11 cellular contexts compared by ENCODE assay signal in the genomic region with DNA sequence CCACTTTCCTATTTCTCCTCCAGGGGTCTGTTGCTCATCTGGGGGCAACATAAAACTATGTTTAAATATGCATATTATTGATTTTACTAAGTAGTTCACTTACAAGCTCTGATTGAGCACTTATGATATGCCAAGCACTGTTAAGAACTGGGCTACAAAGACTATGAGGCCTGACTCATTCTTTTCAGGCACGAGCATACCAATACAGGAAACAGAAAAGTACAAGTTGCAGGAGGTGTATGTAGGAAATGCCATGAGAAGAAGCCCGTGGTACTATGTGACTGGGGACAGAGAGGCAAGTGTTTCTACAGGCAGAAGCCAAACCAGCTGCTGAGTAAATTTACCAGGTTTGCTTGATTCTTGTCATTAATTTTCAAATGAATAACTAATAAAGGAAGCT.
A peak's percentile ranks its signal among the peaks of the same experiment; 100 is the strongest.
DNase-seq lines count a peak whose midpoint lies in the region; ATAC-seq and TF ChIP-seq lines count a peak whose summit lies in the region.
"Had no signal": no experiment of that assay in that cellular context is flagged by ENCODE, and none has a peak within 500 bp of the region (broad histone marks: within the 10 kb centered on the region; RNA-seq: fewer than 3 reads in every experiment).

No MANE protein-coding gene starts in this region.

- H3K9ac ChIP-seq in KMS-11, result no peak overlapping the region

- no peaks in the 10 kb centered on the region for H4K20me1 ChIP-seq in KMS-11 (ENCODE audit: insufficient read depth)

- no peak overlapping the region for H3K4me3 ChIP-seq in KMS-11 (IDR thresholded peaks at IDR 0.05; ENCODE audit: insufficient read depth, low read depth, low read length)
- H3K4me3 ChIP-seq in right atrium auricular region, result no peak overlapping the region
- H3K4me3 ChIP-seq: Peyer's patch had no signal

- H3K4me1 ChIP-seq in KMS-11 (ENCODE audit: low read depth, poor library complexity, severe bottlenecking), result peaks cover 34% of the 10 kb centered on the region
- H3K4me1 ChIP-seq in foreskin keratinocyte, result no peaks in the 10 kb centered on the region
- no peaks in the 10 kb centered on the region for H3K4me1 ChIP-seq in right atrium auricular region
- H3K4me1 ChIP-seq: Peyer's patch had no signal

- TF ChIP-seq CTCF in HFFc6 (IDR thresholded peaks at IDR 0.05) (peak; percentile 13; the same call in 1 of the 2 replicates), KMS-11 (conservative IDR thresholded peaks at IDR 0.05; ENCODE audit: low read depth, low read length) (no peak), foreskin keratinocyte (conservative IDR thresholded peaks at IDR 0.05) (no peak), right atrium auricular region (IDR thresholded peaks at IDR 0.05) (no peak)

- H3K36me3 Mint-ChIP-seq in HFFc6 (ENCODE audit: low read depth), result peaks cover 9% of the 10 kb centered on the region; the same call in 1 of the 2 replicates

- peaks cover 35% of the 10 kb centered on the region for H3K4me1 Mint-ChIP-seq in HFFc6 (ENCODE audit: low read depth)
- H3K4me1 Mint-ChIP-seq: activated T-helper 17 cell treated with anti-CD3 and anti-CD28 coated beads, Interleukin-2, amount 50 U/mL, for 72 hours had no signal

- DNase-seq in HFFc6, result peak; percentile 58
- peak; percentile 18 to 59 for DNase-seq in foreskin keratinocyte
- no peak for DNase-seq in occipital lobe (lab: John Stamatoyannopoulos, UW)
- no peak for DNase-seq in mucosa of gallbladder (ENCODE audit: low spot score)
- DNase-seq in right atrium auricular region (ENCODE audit: low spot score), result no peak
- no peak for DNase-seq in NCI-H1092 treated with DMSO at 0.1 percent for 48 hours (lab: John Stamatoyannopoulos, UW)
- DNase-seq: Peyer's patch; stimulated activated CD4-positive, alpha-beta T cell treated with anti-CD3 and anti-CD28 coated beads, Interleukin-12 subunit alpha, Interleukin-12 subunit beta, amount 100 ng/mL, for 4 hours had no signal

- H3K4me3 Mint-ChIP-seq in HFFc6, result peak overlapping the region; percentile 58
- H3K4me3 Mint-ChIP-seq: activated T-helper 17 cell treated with anti-CD3 and anti-CD28 coated beads, Interleukin-2, amount 50 U/mL, for 72 hours had no signal

- no peak overlapping the region; the same call in 1 of the 2 replicates for H3K4me2 ChIP-seq in KMS-11

- H2AFZ ChIP-seq in KMS-11 (ENCODE audit: low read depth), result 0 out of 2 replicates have a peak overlapping the region, but pooled peaks have one; percentile 19

- no peaks in the 10 kb centered on the region for H3K9me3 ChIP-seq in right atrium auricular region
- H3K9me3 ChIP-seq: Peyer's patch had no signal

- H3K79me2 ChIP-seq in KMS-11 (ENCODE audit: insufficient read depth, low read depth), result no peaks in the 10 kb centered on the region

- no peaks in the 10 kb centered on the region for H3K27me3 ChIP-seq in KMS-11 (ENCODE audit: insufficient read depth, low read depth)
- H3K27me3 ChIP-seq in foreskin keratinocyte, result no peaks in the 10 kb centered on the region
- H3K27me3 ChIP-seq in right atrium auricular region, result no peaks in the 10 kb centered on the region
- H3K27me3 ChIP-seq: Peyer's patch had no signal

- H3K9me3 Mint-ChIP-seq in HFFc6, result no peaks in the 10 kb centered on the region
- H3K9me3 Mint-ChIP-seq: activated T-helper 17 cell treated with anti-CD3 and anti-CD28 coated beads, Interleukin-2, amount 50 U/mL, for 72 hours had no signal

- H3K36me3 ChIP-seq in KMS-11 (ENCODE audit: insufficient read depth) (no peaks in the 10 kb centered on the region), right atrium auricular region (no peaks in the 10 kb centered on the region)
- H3K36me3 ChIP-seq: Peyer's patch had no signal

- H3K27ac Mint-ChIP-seq in HFFc6, result peak overlapping the region; percentile 93
- H3K27ac Mint-ChIP-seq: activated T-helper 17 cell treated with anti-CD3 and anti-CD28 coated beads, Interleukin-2, amount 50 U/mL, for 72 hours had no signal

- H3K27me3 Mint-ChIP-seq in HFFc6 (ENCODE audit: insufficient read depth), result no peaks in the 10 kb centered on the region; the same call in 1 of the 2 replicates
- H3K27me3 Mint-ChIP-seq: activated T-helper 17 cell treated with anti-CD3 and anti-CD28 coated beads, Interleukin-2, amount 50 U/mL, for 72 hours had no signal

- ATAC-seq in GM18517 (IDR thresholded peaks at IDR 0.05; ENCODE audit: unreplicated experiment), result peak; percentile 71
- ATAC-seq in foreskin keratinocyte, result peak; percentile 82
- ATAC-seq: activated T-helper 17 cell treated with anti-CD3 and anti-CD28 coated beads, Interleukin-2, amount 50 U/mL, for 72 hours had no signal

- H3K27ac ChIP-seq in KMS-11, result no peak overlapping the region; the same call in 1 of the 2 replicates
- H3K27ac ChIP-seq in foreskin keratinocyte, result no peak overlapping the region
- no peak overlapping the region for H3K27ac ChIP-seq in right atrium auricular region
- H3K27ac ChIP-seq: Peyer's patch had no signal

Comparison
In these comparisons a context has a peak if more than half of its experiments do, and no peak if none do; other contexts are left out.
1. DNase-seq: peak in HFFc6 (single experiment) and foreskin keratinocyte (2 of 2); none in occipital lobe (single experiment), mucosa of gallbladder (single experiment), right atrium auricular region (single experiment) and NCI-H1092 treated with DMSO at 0.1 percent for 48 hours (single experiment).